10 cellular contexts compared by ENCODE assay signal in the genomic region with DNA sequence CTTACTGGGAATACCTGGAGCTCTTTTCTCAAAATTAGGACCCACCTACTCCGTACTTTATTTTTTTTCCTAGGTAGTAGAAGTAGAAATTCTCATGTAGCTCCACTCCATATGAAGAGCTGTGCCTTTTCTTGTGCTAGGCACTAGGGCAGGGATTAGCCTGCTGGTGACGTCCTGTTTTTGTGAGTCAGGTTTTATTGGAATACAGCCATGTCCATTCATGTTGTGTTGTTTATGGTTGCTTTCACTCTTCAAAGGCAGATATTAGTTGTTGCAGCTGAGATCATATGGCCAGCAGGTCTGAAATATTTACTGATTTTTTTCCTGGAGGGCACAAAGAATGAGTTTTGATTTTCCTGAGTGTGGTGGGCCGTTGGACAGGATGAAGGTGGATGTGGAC. TPM values are rescaled to one million over a fixed set of nuclear protein-coding genes. Genes with fewer than 3 reads are reported as not detected.
DNase-seq lines count a peak whose midpoint lies in the region; ATAC-seq, FAIRE-seq and TF ChIP-seq lines count a peak whose summit lies in the region.
"Had no signal": no experiment of that assay in that cellular context is flagged by ENCODE, and none has a peak within 500 bp of the region (broad histone marks: within the 10 kb centered on the region; RNA-seq: fewer than 3 reads in every experiment).

No MANE protein-coding gene starts in this region.

- no peaks in the 10 kb centered on the region for H3K27me3 Mint-ChIP-seq in activated T-cell treated with anti-CD3 and anti-CD28 coated beads, Interleukin-2, amount 50 U/mL, for 72 hours (ENCODE audit: low read depth)
- peaks cover 5% of the 10 kb centered on the region for H3K27me3 Mint-ChIP-seq in endothelial cell (ENCODE audit: unreplicated experiment)

- H3K4me1 Mint-ChIP-seq in activated T-cell treated with anti-CD3 and anti-CD28 coated beads, Interleukin-2, amount 50 U/mL, for 72 hours (ENCODE audit: low read depth), result peaks cover 53% of the 10 kb centered on the region
- peaks cover 36% of the 10 kb centered on the region for H3K4me1 Mint-ChIP-seq in endothelial cell (ENCODE audit: unreplicated experiment)

- H3K27ac ChIP-seq in small intestine (ENCODE audit: low read depth in 1 of 2, low read length in 1 of 2), result no peak overlapping the region
- H3K27ac ChIP-seq: C4-2B, dorsolateral prefrontal cortex had no signal

- ATAC-seq in activated T-cell treated with anti-CD3 and anti-CD28 coated beads, Interleukin-2, amount 50 U/mL, for 72 hours (replicated peaks in 1 of 2), result no peak

- no peaks in the 10 kb centered on the region for H3K27me3 ChIP-seq in small intestine (ENCODE audit: control insufficient read depth in 2 of 2, insufficient read depth in 2 of 2, low read length in 2 of 2)
- H3K27me3 ChIP-seq: dorsolateral prefrontal cortex had no signal

- WGBS in small intestine, 3 donors, result 58 to 71% (median 64%) methylated on average over 3 of the region's 3 CpGs

- H3K4me3 Mint-ChIP-seq in activated T-cell treated with anti-CD3 and anti-CD28 coated beads, Interleukin-2, amount 50 U/mL, for 72 hours, result peak overlapping the region in 1 of 2 donors; percentile 32
- H3K4me3 Mint-ChIP-seq in endothelial cell (ENCODE audit: unreplicated experiment), result no peak overlapping the region

- no peaks in the 10 kb centered on the region for H3K9me3 ChIP-seq in small intestine (ENCODE audit: control insufficient read depth, low read depth)

- no peak overlapping the region for H3K4me3 ChIP-seq in fibroblast of the aortic adventitia (ENCODE audit: low read depth, low read length)
- no peak overlapping the region for H3K4me3 ChIP-seq in small intestine (ENCODE audit: low read depth in 1 of 2, low read length in 2 of 2)
- H3K4me3 ChIP-seq: dorsolateral prefrontal cortex had no signal

- in situ Hi-C loops in SK-MEL-5 (cut with HindIII; ENCODE audit: low pct_unique_long_range_greater_than_20kb, low sequenced_read_pairs), result no loop called here

- H3K9me3 Mint-ChIP-seq in activated T-cell treated with anti-CD3 and anti-CD28 coated beads, Interleukin-2, amount 50 U/mL, for 72 hours, result peaks cover 0 to 4% of the 10 kb centered on the region in 2 donors
- H3K9me3 Mint-ChIP-seq in endothelial cell (ENCODE audit: unreplicated experiment), result no peaks in the 10 kb centered on the region

- no peak for DNase-seq in activated T-cell treated with anti-CD3 and anti-CD28 coated beads, Interleukin-2, amount 50 U/mL, for 72 hours
- DNase-seq in activated T-cell treated with anti-CD3 and anti-CD28 coated beads for 4 hours (no peak), SK-MEL-5 (ENCODE audit: low read depth, low spot score) (peak; percentile 13), fibroblast of the aortic adventitia (ENCODE audit: low read depth) (peak; percentile 75), small intestine (peak; percentile 70), cerebellar cortex (ENCODE audit: low spot score) (no peak), NCI-H510A treated with DMSO at 0.1 percent for 48 hours (lab: John Stamatoyannopoulos, UW) (no peak), endothelial cell (ENCODE audit: low spot score) (no peak)
- DNase-seq: dorsolateral prefrontal cortex had no signal

- peaks cover 10 to 28% of the 10 kb centered on the region in 2 donors for H3K36me3 Mint-ChIP-seq in activated T-cell treated with anti-CD3 and anti-CD28 coated beads, Interleukin-2, amount 50 U/mL, for 72 hours (ENCODE audit: insufficient read depth in 2 of 2)
- peaks cover 4% of the 10 kb centered on the region for H3K36me3 Mint-ChIP-seq in endothelial cell (ENCODE audit: low read depth, unreplicated experiment)

- TF ChIP-seq CTCF in fibroblast of the aortic adventitia (IDR thresholded peaks at IDR 0.05; ENCODE audit: insufficient read depth, low read length) (no peak), endothelial cell (IDR thresholded peaks at IDR 0.05; ENCODE audit: unreplicated experiment) (no peak)

- peaks cover 10 to 26% of the 10 kb centered on the region in 2 donors for H3K4me1 ChIP-seq in small intestine (ENCODE audit: control insufficient read depth in 2 of 2, insufficient read depth in 1 of 2, low read depth in 1 of 2, low read length in 1 of 2)

- peak overlapping the region; percentile 90 for H3K27ac Mint-ChIP-seq in activated T-cell treated with anti-CD3 and anti-CD28 coated beads, Interleukin-2, amount 50 U/mL, for 72 hours
- no peak overlapping the region for H3K27ac Mint-ChIP-seq in endothelial cell (ENCODE audit: unreplicated experiment)

- no peak for FAIRE-seq in small intestine (lab: Jason Lieb, UNC)

- no peaks in the 10 kb centered on the region for H3K36me3 ChIP-seq in small intestine (ENCODE audit: control insufficient read depth in 2 of 2, insufficient read depth in 2 of 2, low read length in 2 of 2)

RNA-seq across cellular contexts. Expression of a gene that starts 20.5 kb away (rescaled TPM):
- 10 to 100 TPM; 77.9 to 81.8 TPM for total RNA-seq in activated T-cell treated with anti-CD3 and anti-CD28 coated beads, Interleukin-2, amount 50 U/mL, for 72 hours
- 151 and 160 TPM in 2 replicates for total RNA-seq in SK-MEL-5 (2014; rRNA removed; shearing (Covaris generic))
- 114 and 146 TPM in 2 replicates for polyA plus RNA-seq in SK-MEL-5 (2015; cell fraction: cytosol; rRNA removed)
- 129 and 137 TPM in 2 replicates for polyA plus RNA-seq in SK-MEL-5 (2015; cell fraction: nucleus; rRNA removed)
- total RNA-seq in fibroblast of the aortic adventitia (ENCODE audit: low replicate concordance) (97.1 and 97.3 TPM in 2 replicates), endothelial cell (ENCODE audit: unreplicated experiment) (76.4 TPM)
- 10 to 100 TPM; 21.9 to 30.4 (median 22.1) TPM for polyA plus RNA-seq in small intestine

Comparison
In these comparisons a context has a peak if more than half of its experiments do, and no peak if none do; other contexts are left out.
1. DNase-seq: peak in SK-MEL-5 (single experiment), fibroblast of the aortic adventitia (single experiment) and small intestine (single experiment); none in activated T-cell treated with anti-CD3 and anti-CD28 coated beads, Interleukin-2, amount 50 U/mL, for 72 hours (0 of 2), activated T-cell treated with anti-CD3 and anti-CD28 coated beads for 4 hours (single experiment), cerebellar cortex (single experiment), NCI-H510A treated with DMSO at 0.1 percent for 48 hours (single experiment) and endothelial cell (single experiment).